ENCODE assay signal across 26 cellular contexts in genomic region chr7:139496528-139496927, GRCh38. TPM values are rescaled to one million over a fixed set of nuclear protein-coding genes. Genes with fewer than 3 reads are reported as not detected.
"Had no signal": no experiment of that assay in that cellular context is flagged by ENCODE, and none has a peak within 500 bp of the region (broad histone marks: within the 10 kb centered on the region; RNA-seq: fewer than 3 reads in every experiment).

No MANE protein-coding gene starts in this region.

- H3K27ac ChIP-seq: epithelial cell of prostate, esophagus muscularis mucosa, heart left ventricle, neural progenitor cell, ovary, right atrium auricular region, sigmoid colon, skin epidermis had no signal

- H3K36me3 Mint-ChIP-seq: neural progenitor cell had no signal

- ATAC-seq: heart left ventricle, left colon, left ventricle myocardium superior had no signal

- H3K27ac Mint-ChIP-seq: neural progenitor cell had no signal

- H2AFZ ChIP-seq: neural progenitor cell had no signal

- H3K9ac ChIP-seq: neural progenitor cell had no signal

- H3K4me2 ChIP-seq: neural progenitor cell had no signal

- DNase-seq: effector memory CD4-positive, alpha-beta T cell; foreskin fibroblast; heart left ventricle; hippocampal formation; left colon; left ventricle myocardium superior; mesenchymal stem cell; midbrain; nucleus accumbens; ovary; sigmoid colon; stimulated activated CD4-positive, alpha-beta T cell treated with anti-CD3 and anti-CD28 coated beads, Interleukin-2, amount 100 ng/mL, for 24 hours; stimulated activated CD4-positive, alpha-beta T cell treated with anti-CD3 and anti-CD28 coated beads, Interleukin-4, amount 100 ng/mL, for 4 hours; stimulated activated naive CD4-positive, alpha-beta T cell treated with Interleukin-2 at 50 U/mL for 16 hours; trophoblast cell had no signal

- H3K27me3 ChIP-seq: ovary, right atrium auricular region, sigmoid colon had no signal

- H3K36me3 ChIP-seq: esophagus muscularis mucosa, heart left ventricle, neural progenitor cell, ovary, right atrium auricular region, sigmoid colon had no signal

- FAIRE-seq: endometrium had no signal

- H3K4me3 Mint-ChIP-seq: natural killer cell treated with Interleukin-12 subunit alpha and Interleukin-12 subunit beta and Interleukin-15 and Interleukin-18, amount 100 ng/mL, for 72 hours; neural progenitor cell had no signal

- H3K9me3 Mint-ChIP-seq: natural killer cell treated with Interleukin-12 subunit alpha and Interleukin-12 subunit beta and Interleukin-15 and Interleukin-18, amount 100 ng/mL, for 72 hours; neural progenitor cell had no signal

- H3K4me3 ChIP-seq: esophagus muscularis mucosa, heart left ventricle, lung, neural progenitor cell, ovary, right atrium auricular region, sigmoid colon, skin epidermis had no signal

RNA-seq across cellular contexts. Expression of gene KLRG2, which starts 13.1 kb away (rescaled TPM):
- total RNA-seq: heart left ventricle; left ventricle myocardium superior; natural killer cell treated with Interleukin-12 subunit alpha and Interleukin-12 subunit beta and Interleukin-15 and Interleukin-18, amount 100 ng/mL, for 72 hours; ovary; posterior vena cava; right atrium auricular region; urinary bladder had no signal
- polyA plus RNA-seq: heart left ventricle had no signal

RNA-seq across cellular contexts. Expression of gene CLEC2L, which starts 27.0 kb away (rescaled TPM):
- total RNA-seq: esophagus muscularis mucosa; kidney epithelial cell; left colon; left ventricle myocardium superior; lung; natural killer cell treated with Interleukin-12 subunit alpha and Interleukin-12 subunit beta and Interleukin-15 and Interleukin-18, amount 100 ng/mL, for 72 hours; right atrium auricular region had no signal
- polyA plus RNA-seq: heart left ventricle had no signal
